14 cellular contexts compared by ENCODE assay signal in the genomic region with DNA sequence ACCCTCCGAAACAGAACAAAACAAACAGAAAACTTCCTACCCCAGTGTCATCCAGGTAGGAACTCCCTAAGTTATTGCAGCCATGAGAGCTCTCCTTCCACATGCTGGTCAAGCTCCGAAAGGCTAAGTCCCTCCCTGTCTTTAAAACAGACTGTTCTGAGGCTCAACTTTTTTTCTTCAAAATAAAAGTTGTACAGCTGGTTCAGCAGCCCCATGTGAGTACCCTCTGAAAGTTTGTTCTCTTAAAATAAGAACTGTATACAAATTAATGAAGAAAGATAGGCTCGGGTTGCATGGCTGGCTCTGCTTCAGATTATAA. TPM values are rescaled to one million over a fixed set of nuclear protein-coding genes. Genes with fewer than 3 reads are reported as not detected.
DNase-seq lines count a peak whose midpoint lies in the region; ATAC-seq and TF ChIP-seq lines count a peak whose summit lies in the region.
"Had no signal": no experiment of that assay in that cellular context is flagged by ENCODE, and none has a peak within 500 bp of the region (broad histone marks: within the 10 kb centered on the region; RNA-seq: fewer than 3 reads in every experiment).

A gene (minus strand): TSS at position 122 of the 319 bp plus-strand sequence.

- H3K27ac ChIP-seq in layer of hippocampus (ENCODE audit: low read depth, low read length) = peak within 1 kb of the TSS; percentile 8
- peak within 1 kb of the TSS; percentile 63 to 76 (median 70) for H3K27ac ChIP-seq in sigmoid colon
- no peak within 1 kb of the TSS for H3K27ac ChIP-seq in CD4-positive, alpha-beta T cell (ENCODE audit: low read depth, low read length)
- H3K27ac ChIP-seq in A673 (ENCODE audit: low read depth, low read length, poor library complexity, severe bottlenecking) = no peak within 1 kb of the TSS

- H3K4me1 ChIP-seq in sigmoid colon (peaks cover 0 to 18% (median 8%) of the 10 kb centered on the region in 4 donors), A673 (ENCODE audit: insufficient read depth, low read length, poor library complexity, severe bottlenecking) (peaks cover 8% of the 10 kb centered on the region)
- H3K4me1 ChIP-seq: BE2C had no signal

- 12 to 36% methylated on average over 3 of the region's 3 CpGs for WGBS in sigmoid colon, 2 donors

- intact Hi-C loops in Calu3 (cut with micrococcal nuclease; ENCODE audit: unreplicated experiment) (no loop called here), sigmoid colon (cut with DNase I) (loop anchor here (10.0 kb wide), 1 partner anchor 232 kb away; no protein-coding TSS in a partner anchor), A673 (cut with micrococcal nuclease; ENCODE audit: unreplicated experiment) (no loop called here)
- intact Hi-C loops in CD4-positive, alpha-beta T cell (cut with DNase I, micrococcal nuclease) = no loop called here

- no peak for ATAC-seq in CD4-positive, alpha-beta T cell (ENCODE audit: poor library complexity)
- no peak for ATAC-seq in GM19395 (IDR thresholded peaks at IDR 0.05; ENCODE audit: unreplicated experiment)
- ATAC-seq: activated naive CD4-positive, alpha-beta T cell treated with anti-CD3 and anti-CD28 coated beads, Interleukin-2, amount 50 U/mL, for 72 hours had no signal

- H3K27me3 ChIP-seq in layer of hippocampus (ENCODE audit: control insufficient read depth, insufficient read depth, low read length) = no peaks in the 10 kb centered on the region
- H3K27me3 ChIP-seq in sigmoid colon = no peaks in the 10 kb centered on the region
- no peaks in the 10 kb centered on the region for H3K27me3 ChIP-seq in CD4-positive, alpha-beta T cell (ENCODE audit: control insufficient read depth, insufficient read depth, low read length)
- H3K27me3 ChIP-seq in A673 (replicated peaks; ENCODE audit: insufficient read depth, low read depth, low read length, poor library complexity) = no peaks in the 10 kb centered on the region
- H3K27me3 ChIP-seq: BE2C had no signal

- BruUV-seq in Calu3 (replicated peaks; lab: Mats Ljungman, UMichigan) (no TSS peak), A673 (replicated peaks; lab: Mats Ljungman, UMichigan) (no TSS peak)

- H3K4me3 ChIP-seq in cardiac fibroblast (replicated peaks in 1 of 2; ENCODE audit: low read depth in 2 of 2, low read length in 2 of 2) (peak within 1 kb of the TSS; percentile 19 to 51), sigmoid colon (peak within 1 kb of the TSS; percentile 27 to 50 (median 46)), A673 (ENCODE audit: low read depth, low read length, poor library complexity, severe bottlenecking) (no peak within 1 kb of the TSS)

- H3K27me3 Mint-ChIP-seq in Calu3 (ENCODE audit: unreplicated experiment) = no peaks in the 10 kb centered on the region
- H3K27me3 Mint-ChIP-seq in CD4-positive, alpha-beta T cell = no peaks in the 10 kb centered on the region

- H3K9me3 Mint-ChIP-seq in Calu3 (ENCODE audit: low read depth, unreplicated experiment) = peaks cover 2% of the 10 kb centered on the region
- no peaks in the 10 kb centered on the region for H3K9me3 Mint-ChIP-seq in CD4-positive, alpha-beta T cell

- peak within 1 kb of the TSS; percentile 7 for H3K4me3 Mint-ChIP-seq in Calu3 (ENCODE audit: low read depth, unreplicated experiment)
- no peak within 1 kb of the TSS for H3K4me3 Mint-ChIP-seq in CD4-positive, alpha-beta T cell

- no peak for TF ChIP-seq EP300 in sigmoid colon (IDR thresholded peaks at IDR 0.05)

- H3K27ac Mint-ChIP-seq in Calu3 (ENCODE audit: unreplicated experiment) = no peak within 1 kb of the TSS
- H3K27ac Mint-ChIP-seq in CD4-positive, alpha-beta T cell = no peak within 1 kb of the TSS
- H3K27ac Mint-ChIP-seq: activated naive CD4-positive, alpha-beta T cell treated with anti-CD3 and anti-CD28 coated beads, Interleukin-2, amount 50 U/mL, for 72 hours had no signal

- TF ChIP-seq CTCF in Calu3 (IDR thresholded peaks at IDR 0.05; ENCODE audit: unreplicated experiment) = no peak
- no peak for TF ChIP-seq CTCF in cardiac fibroblast (IDR thresholded peaks at IDR 0.05; ENCODE audit: low read depth, low read length)
- no peak for TF ChIP-seq CTCF in sigmoid colon (IDR thresholded peaks at IDR 0.05)
- TF ChIP-seq CTCF in CD4-positive, alpha-beta T cell (IDR thresholded peaks at IDR 0.05) = no peak
- TF ChIP-seq CTCF in A673 (conservative IDR thresholded peaks at IDR 0.05; ENCODE audit: low read depth, low read length) = no peak

- H3K9me3 ChIP-seq in sigmoid colon (no peaks in the 10 kb centered on the region), A673 (ENCODE audit: low read depth, low read length, poor library complexity, severe bottlenecking) (no peaks in the 10 kb centered on the region)
- H3K9me3 ChIP-seq in CD4-positive, alpha-beta T cell (ENCODE audit: control insufficient read depth, low read length) = no peaks in the 10 kb centered on the region
- H3K9me3 ChIP-seq: BE2C had no signal

- DNase-seq in Calu3 (no peak), cardiac fibroblast (ENCODE audit: low read depth in 2 of 2) (peak in 1 of 2 donors; percentile 67), sigmoid colon (no peak), NCI-H82 (lab: John Stamatoyannopoulos, UW) (no peak), A673 (ENCODE audit: low spot score) (no peak)
- no peak for DNase-seq in CD4-positive, alpha-beta T cell
- DNase-seq: activated CD4-positive, alpha-beta T cell treated with anti-CD3 and anti-CD28 coated beads, Interleukin-2, amount 50 U/mL, for 4 hours; BE2C; midbrain; NCI-H510A; stimulated activated CD4-positive, alpha-beta T cell treated with anti-CD3 and anti-CD28 coated beads, Interleukin-2, amount 100 ng/mL, for 48 hours had no signal

- POLR2A ChIA-PET in CD4-positive, alpha-beta T cell (lab: Charles Lee) = no interaction called here
- POLR2A ChIA-PET in A673 (lab: Charles Lee; ENCODE audit: low non-redundant PET) = no interaction called here

- TF ChIP-seq POLR2A in sigmoid colon (IDR thresholded peaks at IDR 0.05) = no peak

- H3K36me3 Mint-ChIP-seq in Calu3 (ENCODE audit: insufficient read depth, unreplicated experiment) = no peaks in the 10 kb centered on the region
- no peaks in the 10 kb centered on the region for H3K36me3 Mint-ChIP-seq in CD4-positive, alpha-beta T cell (ENCODE audit: low read depth)
- H3K36me3 Mint-ChIP-seq: activated naive CD4-positive, alpha-beta T cell treated with anti-CD3 and anti-CD28 coated beads, Interleukin-2, amount 50 U/mL, for 72 hours had no signal

- CTCF ChIA-PET in Calu3 (lab: Charles Lee) = no interaction called here
- CTCF ChIA-PET in CD4-positive, alpha-beta T cell (lab: Charles Lee) = no interaction called here
- CTCF ChIA-PET in A673 (lab: Charles Lee) = no interaction called here

- H3K4me1 Mint-ChIP-seq in Calu3 (ENCODE audit: low read depth, unreplicated experiment) = peaks cover 12% of the 10 kb centered on the region
- no peaks in the 10 kb centered on the region for H3K4me1 Mint-ChIP-seq in CD4-positive, alpha-beta T cell (ENCODE audit: low read depth)

- no peaks in the 10 kb centered on the region for H3K36me3 ChIP-seq in sigmoid colon
- no peaks in the 10 kb centered on the region for H3K36me3 ChIP-seq in A673 (ENCODE audit: insufficient read depth, low read length, poor library complexity, severe bottlenecking)
- H3K36me3 ChIP-seq: BE2C had no signal

RNA-seq across cellular contexts. Expression of the gene that starts here (rescaled TPM):
- total RNA-seq in Calu3 (2022) = 0.26 and 0.49 TPM in 2 replicates
- 10 to 100 TPM; 17.2 to 37.1 (median 33.3) TPM for total RNA-seq in sigmoid colon
- polyA plus RNA-seq in sigmoid colon = 1 to 10 TPM in 2 of 3 donors, under 1 TPM in 1; 0.69 to 9.0 (median 3.4) TPM
- total RNA-seq in CD4-positive, alpha-beta T cell = not detected
- total RNA-seq in A673 (2021) = 3.1 and 3.8 TPM in 2 replicates
- total RNA-seq: activated naive CD4-positive, alpha-beta T cell treated with anti-CD3 and anti-CD28 coated beads, Interleukin-2, amount 50 U/mL, for 72 hours had no signal

Comparison
In these comparisons a context has a peak if more than half of its experiments do, and no peak if none do; other contexts are left out.
1. H3K27ac ChIP-seq: peak in layer of hippocampus (single experiment) and sigmoid colon (4 of 4); none in CD4-positive, alpha-beta T cell (single experiment) and A673 (single experiment).